In genomic region chr7:142853739-142854504, GRCh38 we compare ENCODE assay signal across 8 cellular contexts. TPM values are rescaled to one million over a fixed set of nuclear protein-coding genes. Genes with fewer than 3 reads are reported as not detected.
A peak's percentile ranks its signal among the peaks of the same experiment; 100 is the strongest.
DNase-seq lines count a peak whose midpoint lies in the region; ATAC-seq and TF ChIP-seq lines count a peak whose summit lies in the region.

No MANE protein-coding gene starts in this region.

- intact Hi-C loops in activated CD4-positive, alpha-beta T cell treated with anti-CD3 and anti-CD28 coated beads, Interleukin-2, amount 10 ng/mL, durations not matched to agents 24 days and 14 days (cut with micrococcal nuclease): loop anchor here (1.0 to 10.0 kb wide), 6 partner anchors 12 to 879 kb away; partner anchors contain the start of gene TAS2R38
- intact Hi-C loops in dorsolateral prefrontal cortex (cut with DNase I): loop anchor here (1.0 to 5.0 kb wide), 4 partner anchors 149 to 433 kb away; partner anchors contain the start of gene CASP2 (in 1 of the 2)
- intact Hi-C loops in right lobe of liver (cut with DNase I): no loop called here

- H3K36me3 Mint-ChIP-seq in activated CD4-positive, alpha-beta T cell treated with anti-CD3 and anti-CD28 coated beads, Interleukin-2, amount 10 ng/mL, durations not matched to agents 24 days and 14 days (ENCODE audit: low read depth): no peaks in the 10 kb centered on the region

- H3K4me1 ChIP-seq in right lobe of liver: peaks cover 0 to 9% (median 3%) of the 10 kb centered on the region in 4 donors

- H3K9me3 Mint-ChIP-seq in activated CD4-positive, alpha-beta T cell treated with anti-CD3 and anti-CD28 coated beads, Interleukin-2, amount 10 ng/mL, durations not matched to agents 24 days and 14 days: no peaks in the 10 kb centered on the region

- DNase-seq in 8988T (peak; percentile 72), NCI-H2196 treated with DMSO at 0.1 percent for 48 hours (lab: John Stamatoyannopoulos, UW; ENCODE audit: unreplicated experiment) (peak; percentile 37), dorsolateral prefrontal cortex (peak in 5 of 10 donors; percentile 52 to 74 (median 67)), right lobe of liver (peak; percentile 70 to 80 (median 72))
- peak; percentile 90 for DNase-seq in activated CD4-positive, alpha-beta T cell treated with anti-CD3 and anti-CD28 coated beads, Interleukin-2, amount 10 ng/mL, durations not matched to agents 24 days and 14 days
- peak in 2 of 3 donors; percentile 35 to 37 for DNase-seq in stimulated activated CD4-positive, alpha-beta T cell treated with anti-CD3 and anti-CD28 coated beads, TNF-alpha, amount 100 ng/mL, for 1 hour (ENCODE audit: low read depth in 3 of 3, low spot score in 1 of 3)

- no peaks in the 10 kb centered on the region for H3K36me3 ChIP-seq in right lobe of liver

- 0% methylated on average over 20 of the region's 34 CpGs for WGBS in right lobe of liver (ENCODE audit: insufficient coverage, low coverage, low lambda C conversion rate, missing lambda C conversion rate)

- H3K4me3 Mint-ChIP-seq in activated CD4-positive, alpha-beta T cell treated with anti-CD3 and anti-CD28 coated beads, Interleukin-2, amount 10 ng/mL, durations not matched to agents 24 days and 14 days: peak overlapping the region; percentile 94

- H3K27me3 ChIP-seq in dorsolateral prefrontal cortex (no peaks in the 10 kb centered on the region), right lobe of liver (no peaks in the 10 kb centered on the region)

- no peaks in the 10 kb centered on the region for H3K9me3 ChIP-seq in right lobe of liver

- H3K27me3 Mint-ChIP-seq in activated CD4-positive, alpha-beta T cell treated with anti-CD3 and anti-CD28 coated beads, Interleukin-2, amount 10 ng/mL, durations not matched to agents 24 days and 14 days: peaks cover 16% of the 10 kb centered on the region

- ATAC-seq in GM18499 (IDR thresholded peaks at IDR 0.05; ENCODE audit: insufficient read depth, unreplicated experiment): peak; percentile 70
- peak; percentile 83 for ATAC-seq in HG02970 (IDR thresholded peaks at IDR 0.05; ENCODE audit: low FRiP score, unreplicated experiment)
- ATAC-seq in right lobe of liver: peak; percentile 74 to 78 (median 75)

- TF ChIP-seq CTCF in dorsolateral prefrontal cortex (IDR thresholded peaks at IDR 0.05 in 54 of 56, conservative IDR thresholded peaks at IDR 0.05 in 2 of 56; ENCODE audit: low read depth in 1 of 56, partially characterized antibody in 56 of 56): peak; percentile 46 to 88 (median 76)
- peak; percentile 78 to 86 (median 80) for TF ChIP-seq CTCF in right lobe of liver (IDR thresholded peaks at IDR 0.05)

- peaks cover 14% of the 10 kb centered on the region for H3K4me1 Mint-ChIP-seq in activated CD4-positive, alpha-beta T cell treated with anti-CD3 and anti-CD28 coated beads, Interleukin-2, amount 10 ng/mL, durations not matched to agents 24 days and 14 days

- peak overlapping the region; percentile 82 for H3K27ac Mint-ChIP-seq in activated CD4-positive, alpha-beta T cell treated with anti-CD3 and anti-CD28 coated beads, Interleukin-2, amount 10 ng/mL, durations not matched to agents 24 days and 14 days

- peak overlapping the region; percentile 52 to 89 (median 76) for H3K4me3 ChIP-seq in dorsolateral prefrontal cortex
- peak overlapping the region; percentile 56 to 81 (median 76) for H3K4me3 ChIP-seq in right lobe of liver

- H3K27ac ChIP-seq in dorsolateral prefrontal cortex (peak overlapping the region in 57 of 59 donors; percentile 15 to 93 (median 82)), right lobe of liver (peak overlapping the region in 2 of 3 donors; percentile 41 to 43)

- TF ChIP-seq POLR2A in right lobe of liver (IDR thresholded peaks at IDR 0.05): no peak

RNA-seq across cellular contexts. Expression of gene EPHB6, which starts 1.0 kb away (rescaled TPM):
- 5.9 and 7.3 TPM in 2 replicates for total RNA-seq in activated CD4-positive, alpha-beta T cell treated with anti-CD3 and anti-CD28 coated beads, Interleukin-2, amount 10 ng/mL, durations not matched to agents 24 days and 14 days
- total RNA-seq in dorsolateral prefrontal cortex: 100 to 1,000 TPM in 119 of 120 experiments, 10 to 100 TPM in 1; 87.8 to 336 (median 232) TPM
- total RNA-seq in right lobe of liver: 1 to 10 TPM; 1.5 to 6.1 (median 3.2) TPM

RNA-seq across cellular contexts. Expression of gene TRPV6, which starts 31.6 kb away (rescaled TPM):
- total RNA-seq in activated CD4-positive, alpha-beta T cell treated with anti-CD3 and anti-CD28 coated beads, Interleukin-2, amount 10 ng/mL, durations not matched to agents 24 days and 14 days: not detected in 2 replicates
- total RNA-seq in dorsolateral prefrontal cortex (1 to 10 TPM in 75 of 120 experiments, under 1 TPM in 41, not detected in 4; 0.15 to 6.3 (median 1.5) TPM), right lobe of liver (1 to 10 TPM in 2 of 6 experiments, under 1 TPM in 4; 0.06 to 1.5 (median 0.75) TPM)

Comparison
In these comparisons a context has a peak if more than half of its experiments do, and no peak if none do; other contexts are left out.
1. RNA of gene EPHB6, which starts 1.0 kb away (total RNA-seq): 87.8 to 336 TPM in dorsolateral prefrontal cortex; 5.9 to 7.3 TPM in activated CD4-positive, alpha-beta T cell treated with anti-CD3 and anti-CD28 coated beads, Interleukin-2, amount 10 ng/mL, durations not matched to agents 24 days and 14 days and 1.5 to 6.1 TPM in right lobe of liver; every median in the first group is over 10 times any median in the second.
2. intact Hi-C loops: an anchor here in activated CD4-positive, alpha-beta T cell treated with anti-CD3 and anti-CD28 coated beads, Interleukin-2, amount 10 ng/mL, durations not matched to agents 24 days and 14 days (1.0 to 10.0 kb wide) and dorsolateral prefrontal cortex (1.0 to 5.0 kb wide); none called in right lobe of liver.
3. Peak in every context shown above with its lines, with median percentiles within 50 percentile points of each other: ATAC-seq.